ENCODE assay signal across 23 cellular contexts in genomic region chr21:33309778-33310177, GRCh38.
"Had no signal": no experiment of that assay in that cellular context is flagged by ENCODE, and none has a peak within 500 bp of the region (broad histone marks: within the 10 kb centered on the region; RNA-seq: fewer than 3 reads in every experiment).

No MANE protein-coding gene starts in this region.

- FAIRE-seq: endothelial cell of umbilical vein, frontal cortex, TTC549 had no signal

- H3K27ac ChIP-seq: hepatocyte, left lung, psoas muscle, right atrium auricular region, thyroid gland, upper lobe of right lung, WERI-Rb-1 had no signal

- DNase-seq: activated CD4-positive, CD25-positive, alpha-beta regulatory T cell treated with anti-CD3 and anti-CD28 coated beads, Interleukin-2, amount 50 U/mL, for 72 hours; activated naive CD4-positive, alpha-beta T cell treated with Interleukin-2 at 50 U/mL for 16 hours; activated naive CD8-positive, alpha-beta T cell treated with anti-CD3 and anti-CD28 coated beads for 36 hours; activated T-cell treated with anti-CD3 and anti-CD28 coated beads, Interleukin-2, amount 50 U/mL, for 48 hours; central memory CD4-positive, alpha-beta T cell; effector memory CD4-positive, alpha-beta T cell; glutamatergic neuron; immature natural killer cell; left lung; psoas muscle; stimulated activated CD4-positive, alpha-beta T cell treated with anti-CD3 and anti-CD28 coated beads, Interleukin-4, amount 100 ng/mL, for 24 hours; stimulated activated naive CD8-positive, alpha-beta T cell treated with anti-CD3 and anti-CD28 coated beads, Interleukin-15, Interleukin-2, amounts not matched to agents 100 U/mL and 50 U/mL, for 24 hours; thyroid gland; upper lobe of right lung; WERI-Rb-1 had no signal

- H3K36me3 Mint-ChIP-seq: activated naive CD8-positive, alpha-beta T cell treated with anti-CD3 and anti-CD28 coated beads for 36 hours; natural killer cell treated with Interleukin-12 subunit alpha and Interleukin-12 subunit beta and Interleukin-15 and Interleukin-18, amount 100 ng/mL, for 72 hours had no signal

- H3K4me1 ChIP-seq: psoas muscle, right atrium auricular region, thyroid gland, upper lobe of right lung had no signal

- H3K4me3 Mint-ChIP-seq: activated naive CD8-positive, alpha-beta T cell treated with anti-CD3 and anti-CD28 coated beads for 36 hours; immature natural killer cell; mesothelial cell of epicardium; natural killer cell treated with Interleukin-12 subunit alpha and Interleukin-12 subunit beta and Interleukin-15 and Interleukin-18, amount 100 ng/mL, for 72 hours had no signal

- H3K27me3 ChIP-seq: hepatocyte, left lung, right atrium auricular region, thyroid gland, upper lobe of right lung had no signal

- H3K36me3 ChIP-seq: left lung, right atrium auricular region, thyroid gland, upper lobe of right lung, WERI-Rb-1 had no signal

- H3K4me3 ChIP-seq: hepatocyte, left lung, psoas muscle, right atrium auricular region, thyroid gland, upper lobe of right lung had no signal

- H2AFZ ChIP-seq: hepatocyte had no signal

- ATAC-seq: esophagus mucosa; left lung; natural killer cell treated with Interleukin-12 subunit alpha and Interleukin-12 subunit beta and Interleukin-15 and Interleukin-18, amount 100 ng/mL, for 72 hours; psoas muscle; stimulated activated naive CD8-positive, alpha-beta T cell treated with anti-CD3 and anti-CD28 coated beads, Interleukin-15, Interleukin-2, amounts not matched to agents 100 U/mL and 50 U/mL, for 24 hours; upper lobe of right lung had no signal

- H3K4me2 ChIP-seq: hepatocyte had no signal

- H3K9me3 Mint-ChIP-seq: immature natural killer cell; natural killer cell treated with Interleukin-12 subunit alpha and Interleukin-12 subunit beta and Interleukin-15 and Interleukin-18, amount 100 ng/mL, for 72 hours had no signal

- H3K27me3 Mint-ChIP-seq: activated naive CD8-positive, alpha-beta T cell treated with anti-CD3 and anti-CD28 coated beads for 36 hours had no signal

- H3K9me3 ChIP-seq: psoas muscle, right atrium auricular region, thyroid gland, upper lobe of right lung had no signal

- H3K79me2 ChIP-seq: hepatocyte had no signal

- H3K27ac Mint-ChIP-seq: activated naive CD8-positive, alpha-beta T cell treated with anti-CD3 and anti-CD28 coated beads for 36 hours; immature natural killer cell; mesothelial cell of epicardium; natural killer cell treated with Interleukin-12 subunit alpha and Interleukin-12 subunit beta and Interleukin-15 and Interleukin-18, amount 100 ng/mL, for 72 hours had no signal
